Comparison of ENCODE assay signal across 1 cellular context in genomic region chr11:65794570-65795510, GRCh38.
TF ChIP-seq lines count a peak whose summit lies in the region.

No MANE protein-coding gene starts in this region.

TF ChIP-seq in HepG2, 621 proteins besides CTCF, POLR2A, EP300 and RAD21 (continued from another document and continues in another):
- TF ChIP-seq ARID5B (CRISPR knock-in tag; IDR thresholded peaks at IDR 0.05) (0 out of 2 replicates have a peak, but pooled peaks have one; percentile 15), ZNF879 (CRISPR knock-in tag; IDR thresholded peaks at IDR 0.05) (no peak), ZNF260 (CRISPR knock-in tag; IDR thresholded peaks at IDR 0.05; ENCODE audit: borderline replicate concordance, low read depth) (no peak), FUBP1 (CRISPR knock-in tag; IDR thresholded peaks at IDR 0.05; ENCODE audit: borderline replicate concordance) (no peak), EZH2 (conservative IDR thresholded peaks at IDR 0.05; ENCODE audit: low read depth, low read length) (no peak), ZNF883 (CRISPR knock-in tag; IDR thresholded peaks at IDR 0.05; ENCODE audit: not compliant biosample characterization) (no peak), ZNF160 (CRISPR knock-in tag; IDR thresholded peaks at IDR 0.05) (no peak), ZNF597 (CRISPR knock-in tag; IDR thresholded peaks at IDR 0.05) (no peak), KLF9 (CRISPR knock-in tag; IDR thresholded peaks at IDR 0.05; ENCODE audit: low read depth) (no peak), TFDP1 (CRISPR knock-in tag; IDR thresholded peaks at IDR 0.05; ENCODE audit: borderline replicate concordance) (no peak), XRCC5 (optimal IDR thresholded peaks at IDR 0.05; ENCODE audit: low read length) (no peak), MIER2 (CRISPR knock-in tag; IDR thresholded peaks at IDR 0.05) (no peak), ZNF7 (CRISPR knock-in tag; IDR thresholded peaks at IDR 0.05) (no peak), GABPB1 (CRISPR knock-in tag; IDR thresholded peaks at IDR 0.05) (0 out of 2 replicates have a peak, but pooled peaks have one; percentile 30), SAP130 (CRISPR knock-in tag; IDR thresholded peaks at IDR 0.05; ENCODE audit: low read depth) (peak; percentile 36; the same call in 1 of the 2 replicates), AGO1 (IDR thresholded peaks at IDR 0.05; ENCODE audit: low read depth, low read length, poor library complexity, severe bottlenecking) (no peak), REL (CRISPR knock-in tag; conservative IDR thresholded peaks at IDR 0.05) (no peak), ZSCAN21 (CRISPR knock-in tag; IDR thresholded peaks at IDR 0.05; ENCODE audit: borderline replicate concordance) (no peak), TEF (CRISPR knock-in tag; IDR thresholded peaks at IDR 0.05) (no peak), MED1 (CRISPR knock-in tag; IDR thresholded peaks at IDR 0.05) (no peak), ZHX2 (IDR thresholded peaks at IDR 0.05; ENCODE audit: low read depth) (no peak), ZHX2 (CRISPR knock-in tag; IDR thresholded peaks at IDR 0.05; ENCODE audit: borderline replicate concordance) (no peak), IRF9 (CRISPR knock-in tag; IDR thresholded peaks at IDR 0.05; ENCODE audit: borderline replicate concordance) (peak; percentile 28; the same call in 1 of the 2 replicates), SALL1 (CRISPR knock-in tag; IDR thresholded peaks at IDR 0.05) (peak; percentile 46; the same call in 1 of the 2 replicates), ZMAT5 (CRISPR knock-in tag; IDR thresholded peaks at IDR 0.05; ENCODE audit: borderline replicate concordance, low read depth) (no peak), ZNF691 (CRISPR knock-in tag; IDR thresholded peaks at IDR 0.05; ENCODE audit: borderline replicate concordance, low read depth) (peak; percentile 50; the same call in 1 of the 2 replicates), ZNF441 (CRISPR knock-in tag; IDR thresholded peaks at IDR 0.05; ENCODE audit: borderline replicate concordance) (peak; percentile 82), SMAD1 (CRISPR knock-in tag; IDR thresholded peaks at IDR 0.05; ENCODE audit: borderline replicate concordance, low read depth) (no peak), MTF1 (CRISPR knock-in tag; IDR thresholded peaks at IDR 0.05) (no peak), POGK (CRISPR knock-in tag; conservative IDR thresholded peaks at IDR 0.05) (no peak), SPEN (CRISPR knock-in tag; IDR thresholded peaks at IDR 0.05; ENCODE audit: low read depth) (peak; percentile 18; the same call in 1 of the 2 replicates), USF2 (IDR thresholded peaks at IDR 0.05; ENCODE audit: low read depth, low read length) (no peak), USF2 (CRISPR knock-in tag; IDR thresholded peaks at IDR 0.05; ENCODE audit: borderline replicate concordance) (no peak), ZNF136 (CRISPR knock-in tag; IDR thresholded peaks at IDR 0.05; ENCODE audit: low read depth) (no peak), YEATS2 (CRISPR knock-in tag; IDR thresholded peaks at IDR 0.05; ENCODE audit: borderline replicate concordance) (no peak)
